In the genomic region with DNA sequence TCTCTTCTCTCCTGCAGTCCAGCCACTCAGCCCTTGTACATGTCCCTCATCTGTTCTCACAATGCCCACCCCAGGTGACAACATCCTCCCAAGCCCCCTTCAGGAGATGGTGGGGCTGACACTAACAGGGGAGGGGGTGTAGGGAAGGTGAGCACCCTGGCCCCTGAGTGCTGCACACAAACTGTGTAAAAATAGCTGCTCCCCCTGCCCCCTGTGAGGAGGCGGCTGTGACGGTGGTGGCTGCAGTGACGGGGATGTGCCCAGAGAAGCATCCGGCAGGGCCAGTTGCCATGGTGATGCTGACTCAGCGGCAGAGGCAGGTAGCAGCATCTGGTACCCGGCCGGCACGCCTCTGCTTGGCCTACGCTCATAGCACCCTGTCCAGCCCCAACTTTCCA, we compare ENCODE assay signal across 8 cellular contexts. TPM values are rescaled to one million over a fixed set of nuclear protein-coding genes. Genes with fewer than 3 reads are reported as not detected.
DNase-seq lines count a peak whose midpoint lies in the region; ATAC-seq and TF ChIP-seq lines count a peak whose summit lies in the region.

No MANE protein-coding gene starts in this region.

- H3K27me3 ChIP-seq in smooth muscle cell (ENCODE audit: low read depth), result no peaks in the 10 kb centered on the region

- POLR2A ChIA-PET in T-cell (lab: Charles Lee), result interaction anchor here (1.0 to 2.8 kb wide), 2 partner anchors 13 kb away, joined by 13 to 28 read pairs; a partner anchor contains a TSS

- no peak overlapping the region for H3K27ac ChIP-seq in smooth muscle cell (ENCODE audit: low read depth)

- no peak overlapping the region for H2AFZ ChIP-seq in smooth muscle cell (ENCODE audit: low read depth)

- peak overlapping the region; percentile 87 to 89 for H3K27ac Mint-ChIP-seq in T-cell

- H3K36me3 ChIP-seq in smooth muscle cell (ENCODE audit: low read depth), result no peaks in the 10 kb centered on the region

- H3K9me3 ChIP-seq in smooth muscle cell (replicated peaks; ENCODE audit: low read depth), result no peaks in the 10 kb centered on the region

- DNase-seq in DMS53 (lab: John Stamatoyannopoulos, UW), result peak; percentile 89
- DNase-seq in T-cell, result peak in 33 of 34 experiments; percentile 78 to 95 (median 88)
- DNase-seq in activated naive CD8-positive, alpha-beta T cell treated with anti-CD3 and anti-CD28 coated beads, Interleukin-2, amount 50 U/mL, for 16 hours (ENCODE audit: low read depth, low spot score), result peak; percentile 73
- DNase-seq in mucosa of gallbladder (ENCODE audit: low spot score), result peak; percentile 76
- DNase-seq in stimulated activated naive CD4-positive, alpha-beta T cell (lab: John Stamatoyannopoulos, UW), result peak; percentile 72 to 83 (median 80)
- no peak for DNase-seq in ecto neural progenitor cell (ENCODE audit: low spot score)
- DNase-seq in smooth muscle cell (lab: John Stamatoyannopoulos, UW; ENCODE audit: unreplicated experiment), result no peak

- no peaks in the 10 kb centered on the region for H3K27me3 Mint-ChIP-seq in T-cell

- peak overlapping the region; percentile 29 to 89 (median 49) for H3K4me3 Mint-ChIP-seq in T-cell

- H3K9me3 Mint-ChIP-seq in T-cell, result no peaks in the 10 kb centered on the region

- H3K79me2 ChIP-seq in smooth muscle cell (ENCODE audit: low read depth), result no peaks in the 10 kb centered on the region

- peaks cover 10% of the 10 kb centered on the region for H3K4me1 ChIP-seq in smooth muscle cell (ENCODE audit: low read depth)

- peaks cover 18% of the 10 kb centered on the region for H3F3A ChIP-seq in smooth muscle cell (ENCODE audit: low read depth)

- no peaks in the 10 kb centered on the region for H3K36me3 Mint-ChIP-seq in T-cell

- H3K9ac ChIP-seq in smooth muscle cell (ENCODE audit: low read depth), result no peak overlapping the region

- CTCF ChIA-PET in T-cell (lab: Charles Lee), result no interaction called here

- WGBS in smooth muscle cell (ENCODE audit: low lambda C conversion rate), result 64% methylated on average over 9 of the region's 9 CpGs

- TF ChIP-seq CTCF in smooth muscle cell (IDR thresholded peaks at IDR 0.05; ENCODE audit: borderline replicate concordance, insufficient read depth, poor library complexity, severe bottlenecking), result no peak

- H3K4me2 ChIP-seq in smooth muscle cell, result no peak overlapping the region

- no peak overlapping the region for H3K4me3 ChIP-seq in smooth muscle cell

- H3K4me1 Mint-ChIP-seq in T-cell, result peaks cover 47 to 70% (median 50%) of the 10 kb centered on the region in 3 donors

- ATAC-seq in T-cell (replicated peaks in 1 of 4), result peak; percentile 62 to 73 (median 70)
- ATAC-seq in GM21529 (IDR thresholded peaks at IDR 0.05; ENCODE audit: unreplicated experiment), result no peak

- no peaks in the 10 kb centered on the region for H4K20me1 ChIP-seq in smooth muscle cell (ENCODE audit: low read depth)

RNA-seq across cellular contexts. Expression of a gene that starts 13.0 kb away (rescaled TPM):
- 1,000 to 10,000 TPM in 1 of 5 donors, 100 to 1,000 TPM in 4; 247 to 1,161 (median 272) TPM for total RNA-seq in T-cell
- total RNA-seq in mucosa of gallbladder, result 303 TPM
- total RNA-seq in smooth muscle cell, result 79.9 and 164 TPM in 2 replicates
- 464 and 497 TPM in 2 replicates for polyA plus RNA-seq in smooth muscle cell

RNA-seq across cellular contexts. Expression of a gene that starts 20.2 kb away (rescaled TPM):
- total RNA-seq in T-cell (10 to 100 TPM in 2 of 5 donors, 1 to 10 TPM in 3; 4.1 to 42.8 (median 6.3) TPM), mucosa of gallbladder (2.9 TPM), smooth muscle cell (3.9 and 4.9 TPM in 2 replicates)
- polyA plus RNA-seq in smooth muscle cell, result 2.5 and 5.8 TPM in 2 replicates

RNA-seq across cellular contexts. Expression of a gene that starts 28.4 kb away (rescaled TPM):
- 10 to 100 TPM; 58.5 to 82.7 (median 69.1) TPM for total RNA-seq in T-cell
- 92.9 TPM for total RNA-seq in mucosa of gallbladder
- total RNA-seq in smooth muscle cell, result 116 and 121 TPM in 2 replicates
- 156 and 177 TPM in 2 replicates for polyA plus RNA-seq in smooth muscle cell

RNA-seq across cellular contexts. Expression of a gene that starts 45.9 kb away (rescaled TPM):
- 10 to 100 TPM; 35.7 to 52.6 (median 45.1) TPM for total RNA-seq in T-cell
- 56.6 TPM for total RNA-seq in mucosa of gallbladder
- total RNA-seq in smooth muscle cell, result 11.1 and 11.7 TPM in 2 replicates
- 4.5 and 8.7 TPM in 2 replicates for polyA plus RNA-seq in smooth muscle cell

Comparison
In these comparisons a context has a peak if more than half of its experiments do, and no peak if none do; other contexts are left out.
1. DNase-seq: peak in DMS53 (single experiment), T-cell (33 of 34), activated naive CD8-positive, alpha-beta T cell treated with anti-CD3 and anti-CD28 coated beads, Interleukin-2, amount 50 U/mL, for 16 hours (single experiment), mucosa of gallbladder (single experiment) and stimulated activated naive CD4-positive, alpha-beta T cell (6 of 6); none in ecto neural progenitor cell (single experiment) and smooth muscle cell (single experiment).